In the genomic region with DNA sequence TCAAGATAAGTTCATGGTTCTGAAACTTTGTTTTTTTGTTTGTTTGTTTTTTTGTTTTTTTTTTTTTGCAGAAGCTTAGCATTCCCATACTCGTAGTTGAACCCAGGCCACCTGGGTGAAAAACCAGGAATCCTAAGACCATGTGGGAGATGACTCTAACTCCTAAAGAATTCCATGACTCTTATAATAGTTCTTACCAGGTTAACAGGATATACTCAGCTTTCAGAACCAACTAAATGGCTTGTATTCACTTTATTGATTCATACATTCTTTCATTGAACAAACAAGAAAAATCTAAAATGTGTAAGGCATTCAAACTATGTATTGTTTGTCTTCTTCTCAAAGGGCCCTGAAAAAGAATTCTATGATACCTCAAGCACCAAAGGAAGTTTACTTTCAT, we compare ENCODE assay signal across 10 cellular contexts.
"Had no signal": no experiment of that assay in that cellular context is flagged by ENCODE, and none has a peak within 500 bp of the region (broad histone marks: within the 10 kb centered on the region; RNA-seq: fewer than 3 reads in every experiment).

No MANE protein-coding gene starts in this region.

- H3K9me3 ChIP-seq: heart left ventricle, ovary, tibial artery had no signal

- ATAC-seq: activated naive CD4-positive, alpha-beta T cell treated with anti-CD3 and anti-CD28 coated beads, Interleukin-2, amount 50 U/mL, for 72 hours; heart left ventricle had no signal

- H3K27ac ChIP-seq: heart left ventricle, ovary, skin epidermis, tibial artery had no signal

- H3K4me3 ChIP-seq: heart left ventricle, ovary, skin epidermis, tibial artery had no signal

- H3K27ac Mint-ChIP-seq: activated naive CD4-positive, alpha-beta T cell treated with anti-CD3 and anti-CD28 coated beads, Interleukin-2, amount 50 U/mL, for 72 hours had no signal

- H3K36me3 ChIP-seq: ovary had no signal

- DNase-seq: activated CD4-positive, CD25-positive, alpha-beta regulatory T cell; activated effector memory CD4-positive, alpha-beta T cell treated with anti-CD3 and anti-CD28 coated beads, Interleukin-2, amount 50 U/mL, for 16 hours; activated T-cell treated with anti-CD3 and anti-CD28 coated beads, Interleukin-2, amount 50 U/mL, for 1 hour; amniotic stem cell; foreskin melanocyte; heart left ventricle; ovary; tibial artery had no signal

- H3K4me1 ChIP-seq: heart left ventricle, tibial artery had no signal

- H3K27me3 ChIP-seq: heart left ventricle, ovary, tibial artery had no signal

- H3K9me3 Mint-ChIP-seq: activated naive CD4-positive, alpha-beta T cell treated with anti-CD3 and anti-CD28 coated beads, Interleukin-2, amount 50 U/mL, for 72 hours had no signal
